24 cellular contexts compared by ENCODE assay signal in genomic region chr1:114550336-114550735, GRCh38.
"Had no signal": no experiment of that assay in that cellular context is flagged by ENCODE, and none has a peak within 500 bp of the region (broad histone marks: within the 10 kb centered on the region; RNA-seq: fewer than 3 reads in every experiment).

No MANE protein-coding gene starts in this region.

- H3K27me3 ChIP-seq: colonic mucosa, esophagus muscularis mucosa, foreskin keratinocyte, heart right ventricle, left lung had no signal

- H3K27ac ChIP-seq: colonic mucosa, epithelial cell of prostate, esophagus muscularis mucosa, foreskin keratinocyte, heart right ventricle, left lung, lower lobe of right lung had no signal

- ATAC-seq: effector memory CD8-positive, alpha-beta T cell; foreskin keratinocyte; heart right ventricle; left cardiac atrium; left lung; left ventricle myocardium superior; lower lobe of right lung; naive thymus-derived CD4-positive, alpha-beta T cell had no signal

- H3K9me3 ChIP-seq: colonic mucosa, esophagus muscularis mucosa, heart right ventricle, left lung, lower lobe of right lung had no signal

- H3K4me3 ChIP-seq: colonic mucosa, esophagus muscularis mucosa, heart right ventricle, left lung, lower lobe of right lung had no signal

- DNase-seq: colonic mucosa; cortex of kidney; effector CD8-positive, alpha-beta T cell; effector memory CD8-positive, alpha-beta T cell; endodermal cell; erythroblast; foreskin keratinocyte; glutamatergic neuron; head of caudate nucleus; heart right ventricle; hippocampal formation; immature natural killer cell; left cardiac atrium; left lung; left ventricle myocardium superior; lower lobe of right lung; mesenchymal stem cell; midbrain; naive thymus-derived CD4-positive, alpha-beta T cell had no signal

- H3K36me3 ChIP-seq: colonic mucosa, esophagus muscularis mucosa, heart right ventricle, left lung, lower lobe of right lung had no signal

- FAIRE-seq: endometrium, frontal cortex, keratinocyte had no signal

- H3K4me1 ChIP-seq: colonic mucosa, esophagus muscularis mucosa, heart right ventricle, left lung, lower lobe of right lung had no signal
